8 cellular contexts compared by ENCODE assay signal in genomic region chr5:150562832-150563231, GRCh38. TPM values are rescaled to one million over a fixed set of nuclear protein-coding genes. Genes with fewer than 3 reads are reported as not detected.
DNase-seq lines count a peak whose midpoint lies in the region; ATAC-seq and TF ChIP-seq lines count a peak whose summit lies in the region.

No MANE protein-coding gene starts in this region.

- H3K27ac Mint-ChIP-seq in naive B cell, result no peak overlapping the region

- in situ Hi-C loops in T47D (cut with HindIII; ENCODE audit: low pct_unique_long_range_greater_than_20kb, low sequenced_read_pairs), result no loop called here

- H3K27me3 ChIP-seq in AG04450 (ENCODE audit: control insufficient read depth, insufficient read depth, low read length), result no peaks in the 10 kb centered on the region

- no peaks in the 10 kb centered on the region for H3K27me3 Mint-ChIP-seq in naive B cell

- POLR2A ChIA-PET in AG04450 (lab: Yijun Ruan, JAX), result interaction anchor here (0.6 kb wide), 1 partner anchor 98 kb away, joined by 3 read pairs; no protein-coding TSS in a partner anchor

- H3K9me3 ChIP-seq in AG04450 (ENCODE audit: control insufficient read depth, insufficient read depth, low read length), result peaks cover 4% of the 10 kb centered on the region; the same call in 1 of the 2 replicates

- no peak for DNase-seq in AG04450 (ENCODE audit: low read depth, low spot score)
- peak; percentile 22 for DNase-seq in GF-D8 (lab: John Stamatoyannopoulos, UW)
- peak; percentile 65 for DNase-seq in NCI-H69 (lab: John Stamatoyannopoulos, UW)
- DNase-seq in T47D (ENCODE audit: low read depth in 1 of 2, low spot score in 1 of 2), result peak; percentile 44 to 84
- DNase-seq in naive B cell, result peak; percentile 10
- no peak for DNase-seq in HK-2 (ENCODE audit: unreplicated experiment)

- H3K4me3 Mint-ChIP-seq in naive B cell, result no peak overlapping the region

- no peaks in the 10 kb centered on the region for H3K4me1 Mint-ChIP-seq in naive B cell

- TF ChIP-seq CTCF in AG04450 (IDR thresholded peaks at IDR 0.05; ENCODE audit: low read depth, low read length), result peak; percentile 58

- H3K9me3 Mint-ChIP-seq in naive B cell, result peaks cover 0 to 4% (median 0%) of the 10 kb centered on the region in 7 donors

- no peak overlapping the region for H3K4me3 ChIP-seq in AG04450 (ENCODE audit: low read depth, low read length)

- CTCF ChIA-PET in AG04450 (lab: Charles Lee), result interaction anchor here (0.7 to 7.9 kb wide), 3 partner anchors 56 to 103 kb away, joined by 3 to 130 read pairs (median 87); no protein-coding TSS in a partner anchor

- no peak overlapping the region for H3K27ac ChIP-seq in AG04450 (ENCODE audit: low read depth, low read length)

- ATAC-seq in naive B cell (ENCODE audit: low read depth in 2 of 2) (no peak), HG03095 (IDR thresholded peaks at IDR 0.05; ENCODE audit: unreplicated experiment) (no peak)
- no peak for ATAC-seq in activated CD4-positive, CD25-positive, alpha-beta regulatory T cell treated with anti-CD3 and anti-CD28 coated beads, Interleukin-2, amount 50 U/mL, for 24 hours

- H3K36me3 Mint-ChIP-seq in naive B cell, result no peaks in the 10 kb centered on the region

RNA-seq across cellular contexts. Expression of gene NDST1, which starts 54.9 kb away (rescaled TPM):
- 52.2 and 63.2 TPM in 2 replicates for polyA plus RNA-seq in AG04450 (2011; rRNA removed)
- polyA minus RNA-seq in AG04450 (2011; rRNA and poly(A)+ RNA removed), result 69.4 and 93.7 TPM in 2 replicates
- polyA plus RNA-seq in naive B cell (ENCODE audit: low read depth in 6 of 6), result 1 to 10 TPM in 2 of 6 donors, under 1 TPM in 4; 0.38 to 1.8 (median 0.73) TPM

Comparison
In these comparisons a context has a peak if more than half of its experiments do, and no peak if none do; other contexts are left out.
1. DNase-seq: peak in GF-D8 (single experiment), NCI-H69 (single experiment), T47D (2 of 2) and naive B cell (single experiment); none in AG04450 (single experiment) and HK-2 (single experiment).
2. RNA of gene NDST1, which starts 54.9 kb away (polyA plus RNA-seq): 52.2 to 63.2 TPM in AG04450; 0.38 to 1.8 TPM in naive B cell; every median in the first group is over 10 times any median in the second.